2 cellular contexts compared by ENCODE assay signal in the genomic region with DNA sequence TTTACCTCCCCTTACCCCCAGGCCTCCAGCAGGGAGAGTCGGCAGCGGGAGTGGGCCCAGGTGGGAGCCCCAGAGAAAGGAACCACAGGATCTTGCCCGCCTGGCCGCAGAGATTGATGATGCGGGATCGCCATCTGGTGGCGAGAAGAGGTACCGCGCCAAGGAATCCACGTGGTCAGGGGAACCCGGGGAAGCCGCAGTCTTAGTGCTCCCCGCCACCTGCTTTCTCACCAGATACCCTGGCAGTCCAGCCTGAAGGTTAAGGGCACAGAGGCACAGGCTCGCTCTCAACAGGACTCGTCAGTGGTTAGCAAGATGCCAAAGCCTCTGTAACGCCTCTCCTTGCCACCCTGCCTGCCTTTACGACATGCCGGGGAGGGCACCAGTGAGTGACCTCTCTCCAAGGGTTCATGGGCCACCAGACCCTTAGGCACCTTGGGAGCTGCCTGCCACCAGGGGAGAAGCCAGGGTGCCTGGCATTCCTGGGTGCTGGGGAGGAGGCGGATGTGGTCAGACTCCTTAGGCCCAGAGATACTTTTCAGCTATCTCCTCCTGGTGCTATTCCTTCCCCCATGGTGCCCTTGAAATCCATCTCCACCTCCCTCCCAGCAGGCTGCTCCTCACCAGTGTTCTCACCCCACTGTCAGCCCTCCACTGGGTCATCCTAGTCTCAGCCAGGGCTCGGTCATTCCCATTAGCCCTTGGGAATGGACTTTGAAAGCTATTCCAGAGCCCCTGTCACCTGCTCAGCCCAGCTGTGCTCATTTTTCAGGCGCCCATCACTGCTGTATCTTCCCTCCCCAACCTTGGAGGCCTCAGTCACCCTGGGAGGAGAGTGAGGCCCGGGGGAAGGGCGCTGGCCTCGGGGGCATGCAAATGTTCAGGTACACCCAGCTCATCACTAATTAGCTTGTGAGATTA.
TF ChIP-seq lines count a peak whose summit lies in the region.

No MANE protein-coding gene starts in this region.

TF ChIP-seq in A549, 52 proteins besides CTCF, POLR2A, EP300 and RAD21 (continued from another document):
- TF ChIP-seq, protein P1, sequence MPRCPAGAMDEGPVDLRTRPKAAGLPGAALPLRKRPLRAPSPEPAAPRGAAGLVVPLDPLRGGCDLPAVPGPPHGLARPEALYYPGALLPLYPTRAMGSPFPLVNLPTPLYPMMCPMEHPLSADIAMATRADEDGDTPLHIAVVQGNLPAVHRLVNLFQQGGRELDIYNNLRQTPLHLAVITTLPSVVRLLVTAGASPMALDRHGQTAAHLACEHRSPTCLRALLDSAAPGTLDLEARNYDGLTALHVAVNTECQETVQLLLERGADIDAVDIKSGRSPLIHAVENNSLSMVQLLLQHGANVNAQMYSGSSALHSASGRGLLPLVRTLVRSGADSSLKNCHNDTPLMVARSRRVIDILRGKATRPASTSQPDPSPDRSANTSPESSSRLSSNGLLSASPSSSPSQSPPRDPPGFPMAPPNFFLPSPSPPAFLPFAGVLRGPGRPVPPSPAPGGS (IDR thresholded peaks at IDR 0.05) = no peak
- TF ChIP-seq CHD2 (IDR thresholded peaks at IDR 0.05; ENCODE audit: low read length, partially characterized antibody) = no peak
- TF ChIP-seq JUN (IDR thresholded peaks at IDR 0.05) = 0 out of 5 replicates have a peak, but pooled peaks of 1 of the 2 experiments have one; percentile 0
- TF ChIP-seq JUNB (IDR thresholded peaks at IDR 0.05) = no peak
- no peak for TF ChIP-seq KDM1A (IDR thresholded peaks at IDR 0.05; ENCODE audit: low read depth)
- peak; percentile 99 for TF ChIP-seq SMC3 (IDR thresholded peaks at IDR 0.05)
- no peak for TF ChIP-seq NR3C1 (IDR thresholded peaks at IDR 0.05)
- no peak for TF ChIP-seq CEBPB (IDR thresholded peaks at IDR 0.05)
- no peak for TF ChIP-seq EHMT2 (IDR thresholded peaks at IDR 0.05; ENCODE audit: low read depth)
- peak; percentile 98 for TF ChIP-seq MYC (IDR thresholded peaks at IDR 0.05; ENCODE audit: borderline replicate concordance, low read length)
- TF ChIP-seq, protein P2, sequence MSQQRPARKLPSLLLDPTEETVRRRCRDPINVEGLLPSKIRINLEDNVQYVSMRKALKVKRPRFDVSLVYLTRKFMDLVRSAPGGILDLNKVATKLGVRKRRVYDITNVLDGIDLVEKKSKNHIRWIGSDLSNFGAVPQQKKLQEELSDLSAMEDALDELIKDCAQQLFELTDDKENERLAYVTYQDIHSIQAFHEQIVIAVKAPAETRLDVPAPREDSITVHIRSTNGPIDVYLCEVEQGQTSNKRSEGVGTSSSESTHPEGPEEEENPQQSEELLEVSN (IDR thresholded peaks at IDR 0.05; ENCODE audit: borderline replicate concordance, low read depth) = peak; percentile 53; the same call in 1 of the 2 replicates
- TF ChIP-seq, protein P3, sequence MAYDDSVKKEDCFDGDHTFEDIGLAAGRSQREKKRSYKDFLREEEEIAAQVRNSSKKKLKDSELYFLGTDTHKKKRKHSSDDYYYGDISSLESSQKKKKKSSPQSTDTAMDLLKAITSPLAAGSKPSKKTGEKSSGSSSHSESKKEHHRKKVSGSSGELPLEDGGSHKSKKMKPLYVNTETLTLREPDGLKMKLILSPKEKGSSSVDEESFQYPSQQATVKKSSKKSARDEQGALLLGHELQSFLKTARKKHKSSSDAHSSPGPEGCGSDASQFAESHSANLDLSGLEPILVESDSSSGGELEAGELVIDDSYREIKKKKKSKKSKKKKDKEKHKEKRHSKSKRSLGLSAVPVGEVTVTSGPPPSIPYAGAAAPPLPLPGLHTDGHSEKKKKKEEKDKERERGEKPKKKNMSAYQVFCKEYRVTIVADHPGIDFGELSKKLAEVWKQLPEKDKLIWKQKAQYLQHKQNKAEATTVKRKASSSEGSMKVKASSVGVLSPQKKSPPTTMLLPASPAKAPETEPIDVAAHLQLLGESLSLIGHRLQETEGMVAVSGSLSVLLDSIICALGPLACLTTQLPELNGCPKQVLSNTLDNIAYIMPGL (CRISPR knock-in tag; IDR thresholded peaks at IDR 0.05; ENCODE audit: borderline replicate concordance) = no peak
- TF ChIP-seq, protein P4, sequence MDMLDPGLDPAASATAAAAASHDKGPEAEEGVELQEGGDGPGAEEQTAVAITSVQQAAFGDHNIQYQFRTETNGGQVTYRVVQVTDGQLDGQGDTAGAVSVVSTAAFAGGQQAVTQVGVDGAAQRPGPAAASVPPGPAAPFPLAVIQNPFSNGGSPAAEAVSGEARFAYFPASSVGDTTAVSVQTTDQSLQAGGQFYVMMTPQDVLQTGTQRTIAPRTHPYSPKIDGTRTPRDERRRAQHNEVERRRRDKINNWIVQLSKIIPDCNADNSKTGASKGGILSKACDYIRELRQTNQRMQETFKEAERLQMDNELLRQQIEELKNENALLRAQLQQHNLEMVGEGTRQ (IDR thresholded peaks at IDR 0.05) = peak; percentile 32; the same call in 1 of the 2 replicates
- TF ChIP-seq RNF2 (IDR thresholded peaks at IDR 0.05; ENCODE audit: borderline replicate concordance, low read depth) = no peak
- TF ChIP-seq HDAC2 (IDR thresholded peaks at IDR 0.05) = no peak
- no peak for TF ChIP-seq FOXS1 (CRISPR knock-in tag; IDR thresholded peaks at IDR 0.05)
- no peak for TF ChIP-seq HOXB13 (CRISPR knock-in tag; IDR thresholded peaks at IDR 0.05; ENCODE audit: low read depth)
- TF ChIP-seq, protein P5, sequence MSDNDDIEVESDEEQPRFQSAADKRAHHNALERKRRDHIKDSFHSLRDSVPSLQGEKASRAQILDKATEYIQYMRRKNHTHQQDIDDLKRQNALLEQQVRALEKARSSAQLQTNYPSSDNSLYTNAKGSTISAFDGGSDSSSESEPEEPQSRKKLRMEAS (IDR thresholded peaks at IDR 0.05) = peak; percentile 98
- no peak for TF ChIP-seq MAFK (IDR thresholded peaks at IDR 0.05; ENCODE audit: partially characterized antibody)

TF ChIP-seq in SK-N-SH treated with all-trans-retinoic acid at 6 μM for 48 hours, 23 proteins besides CTCF, POLR2A, EP300 and RAD21 (continued from another document):
- TF ChIP-seq, protein P6, sequence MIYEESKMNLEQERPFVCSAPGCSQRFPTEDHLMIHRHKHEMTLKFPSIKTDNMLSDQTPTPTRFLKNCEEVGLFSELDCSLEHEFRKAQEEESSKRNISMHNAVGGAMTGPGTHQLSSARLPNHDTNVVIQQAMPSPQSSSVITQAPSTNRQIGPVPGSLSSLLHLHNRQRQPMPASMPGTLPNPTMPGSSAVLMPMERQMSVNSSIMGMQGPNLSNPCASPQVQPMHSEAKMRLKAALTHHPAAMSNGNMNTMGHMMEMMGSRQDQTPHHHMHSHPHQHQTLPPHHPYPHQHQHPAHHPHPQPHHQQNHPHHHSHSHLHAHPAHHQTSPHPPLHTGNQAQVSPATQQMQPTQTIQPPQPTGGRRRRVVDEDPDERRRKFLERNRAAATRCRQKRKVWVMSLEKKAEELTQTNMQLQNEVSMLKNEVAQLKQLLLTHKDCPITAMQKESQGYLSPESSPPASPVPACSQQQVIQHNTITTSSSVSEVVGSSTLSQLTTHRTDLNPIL (CRISPR knock-in tag; IDR thresholded peaks at IDR 0.05; ENCODE audit: low read depth) = no peak
- TF ChIP-seq, protein P7, sequence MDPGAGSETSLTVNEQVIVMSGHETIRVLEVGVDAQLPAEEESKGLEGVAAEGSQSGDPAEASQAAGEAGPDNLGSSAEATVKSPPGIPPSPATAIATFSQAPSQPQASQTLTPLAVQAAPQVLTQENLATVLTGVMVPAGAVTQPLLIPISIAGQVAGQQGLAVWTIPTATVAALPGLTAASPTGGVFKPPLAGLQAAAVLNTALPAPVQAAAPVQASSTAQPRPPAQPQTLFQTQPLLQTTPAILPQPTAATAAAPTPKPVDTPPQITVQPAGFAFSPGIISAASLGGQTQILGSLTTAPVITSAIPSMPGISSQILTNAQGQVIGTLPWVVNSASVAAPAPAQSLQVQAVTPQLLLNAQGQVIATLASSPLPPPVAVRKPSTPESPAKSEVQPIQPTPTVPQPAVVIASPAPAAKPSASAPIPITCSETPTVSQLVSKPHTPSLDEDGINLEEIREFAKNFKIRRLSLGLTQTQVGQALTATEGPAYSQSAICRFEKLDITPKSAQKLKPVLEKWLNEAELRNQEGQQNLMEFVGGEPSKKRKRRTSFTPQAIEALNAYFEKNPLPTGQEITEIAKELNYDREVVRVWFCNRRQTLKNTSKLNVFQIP (CRISPR knock-in tag; IDR thresholded peaks at IDR 0.05; ENCODE audit: borderline replicate concordance, low read depth) = no peak
- no peak for TF ChIP-seq GLIS3 (CRISPR knock-in tag; IDR thresholded peaks at IDR 0.05)
- TF ChIP-seq ESRRG (CRISPR knock-in tag; IDR thresholded peaks at IDR 0.05) = no peak
- no peak for TF ChIP-seq ZFP3 (CRISPR knock-in tag; IDR thresholded peaks at IDR 0.05)
- TF ChIP-seq ZC3H10 (CRISPR knock-in tag; IDR thresholded peaks at IDR 0.05) = no peak
- TF ChIP-seq RARB (CRISPR knock-in tag; IDR thresholded peaks at IDR 0.05) = no peak
- TF ChIP-seq ZNF8 (CRISPR knock-in tag; IDR thresholded peaks at IDR 0.05) = no peak
- TF ChIP-seq ARNTL (CRISPR knock-in tag; IDR thresholded peaks at IDR 0.05; ENCODE audit: borderline replicate concordance, low read depth) = no peak
- no peak for TF ChIP-seq CSDC2 (CRISPR knock-in tag; IDR thresholded peaks at IDR 0.05)
- TF ChIP-seq PPARA (CRISPR knock-in tag; IDR thresholded peaks at IDR 0.05; ENCODE audit: borderline replicate concordance) = no peak
